ENCODE assay signal across 18 cellular contexts in genomic region chr3:31839144-31839917, GRCh38.
DNase-seq lines count a peak whose midpoint lies in the region; ATAC-seq and TF ChIP-seq lines count a peak whose summit lies in the region.
"Had no signal": no experiment of that assay in that cellular context is flagged by ENCODE, and none has a peak within 500 bp of the region (broad histone marks: within the 10 kb centered on the region; RNA-seq: fewer than 3 reads in every experiment).

No MANE protein-coding gene starts in this region.

- H3K27me3 ChIP-seq in Caco-2 (replicated peaks; ENCODE audit: control insufficient read depth, insufficient read depth, low read length): no peaks in the 10 kb centered on the region
- no peaks in the 10 kb centered on the region for H3K27me3 ChIP-seq in MG63

- H3K36me3 ChIP-seq in Caco-2 (ENCODE audit: control insufficient read depth, insufficient read depth, low read length): no peaks in the 10 kb centered on the region; the same call in 1 of the 2 replicates
- H3K36me3 ChIP-seq in MG63: no peaks in the 10 kb centered on the region

- no peaks in the 10 kb centered on the region for H3K4me1 ChIP-seq in Caco-2

- no TSS peak for BruUV-seq in Caco-2 (replicated peaks; lab: Mats Ljungman, UMichigan)

- intact Hi-C loops in Caco-2 (cut with micrococcal nuclease; ENCODE audit: unreplicated experiment): no loop called here
- intact Hi-C loops in left cardiac atrium (cut with DNase I): no loop called here

- POLR2A ChIA-PET in Caco-2 (lab: Charles Lee): no interaction called here

- H3K9me3 ChIP-seq in Caco-2 (no peaks in the 10 kb centered on the region), MG63 (no peaks in the 10 kb centered on the region)
- H3K9me3 ChIP-seq: SK-N-SH had no signal

- H3K36me3 Mint-ChIP-seq in Caco-2 (ENCODE audit: insufficient read depth, unreplicated experiment) (no peaks in the 10 kb centered on the region), memory B cell (peaks cover 41% of the 10 kb centered on the region)

- H3K27me3 Mint-ChIP-seq in Caco-2 (ENCODE audit: insufficient read depth, unreplicated experiment) (no peaks in the 10 kb centered on the region), memory B cell (no peaks in the 10 kb centered on the region)

- no peak for TF ChIP-seq CTCF in Caco-2 (IDR thresholded peaks at IDR 0.05; ENCODE audit: insufficient read depth in 1 of 2, low read depth in 1 of 2, low read length in 1 of 2, severe bottlenecking in 1 of 2, unreplicated experiment in 1 of 2)
- TF ChIP-seq CTCF in choroid plexus epithelial cell (conservative IDR thresholded peaks at IDR 0.05; ENCODE audit: low read depth, low read length): no peak

- no peak overlapping the region for H3K4me3 ChIP-seq in Caco-2 (ENCODE audit: low read depth, low read length)
- H3K4me3 ChIP-seq in MG63: no peak overlapping the region
- no peak overlapping the region for H3K4me3 ChIP-seq in choroid plexus epithelial cell (ENCODE audit: low read depth, low read length)
- H3K4me3 ChIP-seq: K562 had no signal

- no peak for ATAC-seq in memory B cell (ENCODE audit: low read depth)
- ATAC-seq in GM21526 (IDR thresholded peaks at IDR 0.05; ENCODE audit: low FRiP score, unreplicated experiment): no peak
- ATAC-seq in left cardiac atrium: no peak
- ATAC-seq: K562 had no signal

- no peak overlapping the region for H3K4me3 Mint-ChIP-seq in Caco-2 (ENCODE audit: unreplicated experiment)
- H3K4me3 Mint-ChIP-seq in memory B cell: no peak overlapping the region

- H3K9me3 Mint-ChIP-seq in Caco-2 (ENCODE audit: unreplicated experiment) (no peaks in the 10 kb centered on the region), memory B cell (no peaks in the 10 kb centered on the region)

- CTCF ChIA-PET in Caco-2 (lab: Charles Lee): no interaction called here

- peak overlapping the region; percentile 17 for H3K27ac Mint-ChIP-seq in Caco-2 (ENCODE audit: unreplicated experiment)
- peak overlapping the region; percentile 21 for H3K27ac Mint-ChIP-seq in memory B cell

- DNase-seq in Caco-2: no peak
- DNase-seq in MG63: peak; percentile 3
- DNase-seq in choroid plexus epithelial cell (ENCODE audit: low read depth): peak; percentile 35
- DNase-seq in memory B cell (ENCODE audit: low spot score in 2 of 2): no peak
- DNase-seq in dedifferentiated amniotic fluid mesenchymal stem cell (ENCODE audit: extremely low spot score): no peak
- no peak for DNase-seq in stimulated activated naive CD4-positive, alpha-beta T cell treated with Interleukin-2 at 50 U/mL for 16 hours (lab: John Stamatoyannopoulos, UW)
- no peak for DNase-seq in left cardiac atrium
- DNase-seq: DMS79, MV-4-11, NCI-H1417, NCI-H187, NCI-H2107, NCI-H226, NCI-H524, SHP77 treated with DMSO at 0.1 percent for 48 hours, SK-N-SH had no signal

- no peaks in the 10 kb centered on the region for H3K4me1 Mint-ChIP-seq in Caco-2 (ENCODE audit: low read depth, unreplicated experiment)
- peaks cover 42% of the 10 kb centered on the region for H3K4me1 Mint-ChIP-seq in memory B cell

Comparison
In these comparisons a context has a peak if more than half of its experiments do, and no peak if none do; other contexts are left out.
1. DNase-seq: peak in MG63 (single experiment) and choroid plexus epithelial cell (single experiment); none in Caco-2 (0 of 2), memory B cell (0 of 2), dedifferentiated amniotic fluid mesenchymal stem cell (single experiment), stimulated activated naive CD4-positive, alpha-beta T cell treated with Interleukin-2 at 50 U/mL for 16 hours (single experiment) and left cardiac atrium (single experiment).